13 cellular contexts compared by ENCODE assay signal in the genomic region with DNA sequence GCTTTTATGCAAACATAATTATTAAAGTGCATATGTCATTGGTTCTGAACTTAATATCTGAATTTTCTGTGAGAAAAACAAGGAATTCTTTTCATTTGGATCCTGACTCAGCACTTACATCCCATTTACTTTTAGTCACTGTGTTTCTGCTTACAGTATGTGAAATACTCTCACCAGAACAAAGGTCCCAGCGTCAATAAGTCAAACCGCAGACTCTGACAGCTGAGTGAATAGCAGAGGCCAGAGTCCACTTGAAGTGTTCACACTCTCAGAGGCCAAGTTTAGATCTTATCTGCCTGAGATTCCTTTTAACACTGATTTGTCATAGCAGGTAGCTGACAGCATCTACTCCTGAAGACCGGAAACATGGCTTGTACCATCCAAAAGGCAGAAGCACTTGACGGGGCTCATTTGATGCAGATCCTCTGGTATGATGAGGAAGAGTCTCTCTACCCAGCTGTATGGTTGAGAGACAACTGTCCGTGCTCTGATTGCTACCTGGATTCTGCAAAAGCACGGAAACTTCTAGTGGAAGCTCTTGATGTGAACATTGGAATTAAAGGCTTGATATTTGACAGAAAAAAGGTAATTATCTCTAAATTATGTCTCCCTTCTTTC. TPM values are rescaled to one million over a fixed set of nuclear protein-coding genes. Genes with fewer than 3 reads are reported as not detected.
A peak's percentile ranks its signal among the peaks of the same experiment; 100 is the strongest.
DNase-seq lines count a peak whose midpoint lies in the region; ATAC-seq and TF ChIP-seq lines count a peak whose summit lies in the region.
"Had no signal": no experiment of that assay in that cellular context is flagged by ENCODE, and none has a peak within 500 bp of the region (broad histone marks: within the 10 kb centered on the region; RNA-seq: fewer than 3 reads in every experiment).

No MANE protein-coding gene starts in this region.

- H3K9me2 ChIP-seq in OCI-LY1 (ENCODE audit: low read depth, low read length), result no peaks in the 10 kb centered on the region

- H2AK5ac ChIP-seq in mesendoderm (ENCODE audit: low read length), result no peak overlapping the region

- no CpG with 5 or more reads among the region's 6 CpGs for WGBS in mesendoderm (ENCODE audit: extremely low coverage, insufficient coverage, low lambda C conversion rate)

- no peaks in the 10 kb centered on the region for H3K79me1 ChIP-seq in mesendoderm (ENCODE audit: low read length)

- H3K9me3 Mint-ChIP-seq in activated naive CD4-positive, alpha-beta T cell treated with anti-CD3 and anti-CD28 coated beads, Interleukin-2, amount 50 U/mL, for 72 hours, result peaks cover 8 to 19% of the 10 kb centered on the region in 2 donors

- no peak overlapping the region for H3K23ac ChIP-seq in mesendoderm (ENCODE audit: low read length)

- no peak overlapping the region for H2BK15ac ChIP-seq in mesendoderm (replicated peaks; ENCODE audit: low read depth)

- H4K5ac ChIP-seq in mesendoderm (ENCODE audit: low read length), result no peak overlapping the region

- H3K4ac ChIP-seq in mesendoderm (ENCODE audit: low read depth, low read length), result no peak overlapping the region

- H2AFZ ChIP-seq in OCI-LY1 (ENCODE audit: low read length), result no peak overlapping the region

- peak overlapping the region; percentile 8; the same call in 1 of the 2 replicates for H3K9ac ChIP-seq in OCI-LY1 (ENCODE audit: low read length)
- H3K9ac ChIP-seq in mesendoderm (ENCODE audit: low read length), result no peak overlapping the region

- no peak for ATAC-seq in GM21786 (IDR thresholded peaks at IDR 0.05; ENCODE audit: unreplicated experiment)
- no peak for ATAC-seq in activated naive CD4-positive, alpha-beta T cell treated with anti-CD3 and anti-CD28 coated beads, Interleukin-2, amount 50 U/mL, for 72 hours
- ATAC-seq: natural killer cell treated with Interleukin-12 subunit alpha and Interleukin-12 subunit beta and Interleukin-15 and Interleukin-18, amount 100 ng/mL, for 72 hours; Right ventricle myocardium inferior had no signal

- H4K8ac ChIP-seq in mesendoderm (ENCODE audit: low read depth, low read length), result no peak overlapping the region

- H2BK120ac ChIP-seq in mesendoderm (ENCODE audit: low read depth, low read length), result no peak overlapping the region

- H3K4me1 ChIP-seq in OCI-LY1 (ENCODE audit: insufficient read depth, low read length, severe bottlenecking), result peaks cover 70% of the 10 kb centered on the region
- H3K4me1 ChIP-seq in mesendoderm (ENCODE audit: control insufficient read depth, low read depth, low read length), result no peaks in the 10 kb centered on the region

- peak; percentile 20 for DNase-seq in AG10803 (ENCODE audit: low read depth)
- peak; percentile 55 for DNase-seq in epithelial cell of prostate (ENCODE audit: low read depth, low spot score)
- DNase-seq in mesendoderm, result peak; percentile 52
- DNase-seq in T-helper 2 cell, result no peak
- DNase-seq in cerebellum (ENCODE audit: low spot score), result no peak
- DNase-seq in activated naive CD4-positive, alpha-beta T cell treated with anti-CD3 and anti-CD28 coated beads, Interleukin-2, amount 50 U/mL, for 72 hours (ENCODE audit: low spot score in 2 of 2), result no peak
- DNase-seq: GDM1, NCI-H524 had no signal

- no peaks in the 10 kb centered on the region for H3F3A ChIP-seq in OCI-LY1 (ENCODE audit: insufficient read depth, low read length)

- no peak overlapping the region for H2BK5ac ChIP-seq in mesendoderm (ENCODE audit: low read length)

- TF ChIP-seq CTCF in AG10803 (conservative IDR thresholded peaks at IDR 0.05; ENCODE audit: low read length), result no peak
- TF ChIP-seq CTCF in OCI-LY1 (IDR thresholded peaks at IDR 0.05; ENCODE audit: low read length), result no peak

- peak overlapping the region; percentile 54; the same call in 1 of the 2 replicates for H3K4me2 ChIP-seq in OCI-LY1 (ENCODE audit: low read length)
- no peak overlapping the region for H3K4me2 ChIP-seq in mesendoderm (ENCODE audit: low read length)

- peaks cover 12% of the 10 kb centered on the region for H3K79me2 ChIP-seq in OCI-LY1 (ENCODE audit: insufficient read depth, low read length)
- H3K79me2 ChIP-seq in mesendoderm (ENCODE audit: control insufficient read depth, insufficient read depth, low read length), result no peaks in the 10 kb centered on the region

- H3K18ac ChIP-seq in mesendoderm (ENCODE audit: low read length), result no peak overlapping the region

- H3K9me3 ChIP-seq in OCI-LY1 (ENCODE audit: low read length), result peaks cover 8% of the 10 kb centered on the region; the same call in 1 of the 2 replicates

- no peaks in the 10 kb centered on the region for H4K20me1 ChIP-seq in OCI-LY1 (ENCODE audit: insufficient read depth, low read length)

- H3K36me3 ChIP-seq in OCI-LY1 (ENCODE audit: insufficient read depth, low read length) (peaks cover 53% of the 10 kb centered on the region), mesendoderm (ENCODE audit: control insufficient read depth, insufficient read depth, low read length) (no peaks in the 10 kb centered on the region)

- peaks cover 0 to 6% of the 10 kb centered on the region in 2 donors for H3K36me3 Mint-ChIP-seq in activated naive CD4-positive, alpha-beta T cell treated with anti-CD3 and anti-CD28 coated beads, Interleukin-2, amount 50 U/mL, for 72 hours

- H3K27ac ChIP-seq in OCI-LY1 (ENCODE audit: low read depth, low read length, poor library complexity, severe bottlenecking), result peak overlapping the region; percentile 91
- H3K27ac ChIP-seq in epithelial cell of prostate, result no peak overlapping the region
- H3K27ac ChIP-seq in mesendoderm (ENCODE audit: low read depth, low read length), result no peak overlapping the region
- H3K27ac ChIP-seq: VCaP had no signal

- H3K27me3 ChIP-seq in OCI-LY1 (ENCODE audit: insufficient read depth, low read length) (no peaks in the 10 kb centered on the region), mesendoderm (ENCODE audit: insufficient read depth, low read length, poor library complexity) (no peaks in the 10 kb centered on the region)

- H3K27ac Mint-ChIP-seq in activated naive CD4-positive, alpha-beta T cell treated with anti-CD3 and anti-CD28 coated beads, Interleukin-2, amount 50 U/mL, for 72 hours, result no peak overlapping the region
- H3K27ac Mint-ChIP-seq: natural killer cell treated with Interleukin-12 subunit alpha and Interleukin-12 subunit beta and Interleukin-15 and Interleukin-18, amount 100 ng/mL, for 72 hours had no signal

- H3K4me3 ChIP-seq in AG10803 (ENCODE audit: low read length), result no peak overlapping the region
- H3K4me3 ChIP-seq in OCI-LY1 (ENCODE audit: low read depth, low read length, poor library complexity, severe bottlenecking), result peak overlapping the region; percentile 26
- H3K4me3 ChIP-seq in mesendoderm (ENCODE audit: low read length), result no peak overlapping the region

- H3K56ac ChIP-seq in mesendoderm (ENCODE audit: low read length), result no peak overlapping the region

RNA-seq across cellular contexts. Expression of a gene that starts 14.6 kb away (rescaled TPM):
- polyA plus RNA-seq in mesendoderm (2013, experiment 1 of 2), result not detected
- polyA plus RNA-seq in mesendoderm (2013, experiment 2 of 2), result not detected
- 3.0 TPM for total RNA-seq in cerebellum
- total RNA-seq in activated naive CD4-positive, alpha-beta T cell treated with anti-CD3 and anti-CD28 coated beads, Interleukin-2, amount 50 U/mL, for 72 hours, result not detected
- total RNA-seq: natural killer cell treated with Interleukin-12 subunit alpha and Interleukin-12 subunit beta and Interleukin-15 and Interleukin-18, amount 100 ng/mL, for 72 hours; Right ventricle myocardium inferior had no signal

Comparison
In these comparisons a context has a peak if more than half of its experiments do, and no peak if none do; other contexts are left out.
1. DNase-seq: peak in AG10803 (single experiment), epithelial cell of prostate (single experiment) and mesendoderm (single experiment); none in T-helper 2 cell (0 of 5), cerebellum (single experiment) and activated naive CD4-positive, alpha-beta T cell treated with anti-CD3 and anti-CD28 coated beads, Interleukin-2, amount 50 U/mL, for 72 hours (0 of 2).